In genomic region chr7:127870231-127870907, GRCh38 we compare ENCODE assay signal across 13 cellular contexts.
DNase-seq lines count a peak whose midpoint lies in the region; ATAC-seq and TF ChIP-seq lines count a peak whose summit lies in the region.
"Had no signal": no experiment of that assay in that cellular context is flagged by ENCODE, and none has a peak within 500 bp of the region (broad histone marks: within the 10 kb centered on the region; RNA-seq: fewer than 3 reads in every experiment).

No MANE protein-coding gene starts in this region.

- no peak overlapping the region for H3T11ph ChIP-seq in H9 (ENCODE audit: low read length)

- no peaks in the 10 kb centered on the region for H3K9me3 ChIP-seq in H9 (ENCODE audit: control insufficient read depth, low read depth, low read length)

- H3K79me1 ChIP-seq in H9 (ENCODE audit: insufficient read depth, low read depth, low read length, poor library complexity, severe bottlenecking) = no peaks in the 10 kb centered on the region

- no peak overlapping the region for H2BK5ac ChIP-seq in H9 (ENCODE audit: insufficient read length, low read length)

- DNase-seq in memory B cell (ENCODE audit: low spot score in 2 of 2) = no peak
- no peak for DNase-seq in glutamatergic neuron
- no peak for DNase-seq in chondrocyte (ENCODE audit: low spot score)
- DNase-seq in NCI-H226 = no peak
- no peak for DNase-seq in H9
- DNase-seq: Calu3; endodermal cell; NCI-H2227 treated with DMSO at 0.1 percent for 48 hours; stimulated activated naive CD4-positive, alpha-beta T cell treated with Interleukin-2 at 50 U/mL for 16 hours had no signal

- no peak overlapping the region for H4K8ac ChIP-seq in H9 (replicated peaks; ENCODE audit: insufficient read length, low read depth, low read length)

- no peak overlapping the region for H2BK15ac ChIP-seq in H9 (ENCODE audit: low read depth, low read length)

- H3K27me3 ChIP-seq in H9 (ENCODE audit: insufficient read depth, low read length) = no peaks in the 10 kb centered on the region

- H3K27me3 Mint-ChIP-seq in memory B cell (no peaks in the 10 kb centered on the region), glutamatergic neuron (ENCODE audit: unreplicated experiment) (peaks cover 5% of the 10 kb centered on the region), chondrocyte (ENCODE audit: low read depth) (no peaks in the 10 kb centered on the region), H9 (ENCODE audit: low read depth) (no peaks in the 10 kb centered on the region)
- H3K27me3 Mint-ChIP-seq: IgD-negative memory B cell had no signal

- no peak overlapping the region for H2BK120ac ChIP-seq in H9 (ENCODE audit: low read depth, low read length, poor library complexity, severe bottlenecking)

- WGBS in H9 (ENCODE audit: extremely low coverage, insufficient read length, low lambda C conversion rate) = no CpG with 5 or more reads among the region's 6 CpGs

- H4K20me1 ChIP-seq in H9 (ENCODE audit: control insufficient read depth, insufficient read depth, insufficient read length) = no peaks in the 10 kb centered on the region

- no peak overlapping the region for H2BK12ac ChIP-seq in H9 (ENCODE audit: insufficient read length, low read depth, low read length)

- no peak overlapping the region for H3K4me2 ChIP-seq in H9 (ENCODE audit: insufficient read depth, insufficient read length, low read length)

- ATAC-seq in GM19035 (IDR thresholded peaks at IDR 0.05; ENCODE audit: unreplicated experiment) (peak; percentile 66), HG02642 (IDR thresholded peaks at IDR 0.05; ENCODE audit: poor library complexity, unreplicated experiment) (peak; percentile 67), HG03575 (IDR thresholded peaks at IDR 0.05; ENCODE audit: extremely low read depth, insufficient number of reproducible peaks, low FRiP score, unreplicated experiment) (peak; percentile 38), memory B cell (ENCODE audit: low read depth) (peak; percentile 74)

- H3K4me3 Mint-ChIP-seq in memory B cell (no peak overlapping the region), glutamatergic neuron (ENCODE audit: unreplicated experiment) (no peak overlapping the region), chondrocyte (ENCODE audit: unreplicated experiment) (no peak overlapping the region), H9 (no peak overlapping the region)
- H3K4me3 Mint-ChIP-seq: endodermal cell, IgD-negative memory B cell had no signal

- no peak overlapping the region for H4K5ac ChIP-seq in H9 (ENCODE audit: insufficient read length, low read depth, low read length)

- no peak overlapping the region for H3K18ac ChIP-seq in H9 (ENCODE audit: insufficient read length, low read depth, low read length)

- H3K14ac ChIP-seq in H9 (ENCODE audit: insufficient read depth, low read length) = no peak overlapping the region

- no peaks in the 10 kb centered on the region for H3K79me2 ChIP-seq in H9 (ENCODE audit: insufficient read depth, low read length)

- H3K4me1 ChIP-seq in H9 (ENCODE audit: insufficient read depth, low read length) = 0 out of 2 replicates have a peak, but pooled peaks cover 6% of the 10 kb centered on the region

- H2BK20ac ChIP-seq in H9 (ENCODE audit: low read depth, low read length, poor library complexity, severe bottlenecking) = no peak overlapping the region

- H3K4me1 Mint-ChIP-seq in memory B cell (peaks cover 16% of the 10 kb centered on the region), glutamatergic neuron (ENCODE audit: low read depth, unreplicated experiment) (peaks cover 31% of the 10 kb centered on the region), chondrocyte (ENCODE audit: low read depth) (peaks cover 19% of the 10 kb centered on the region), H9 (peaks cover 22 to 27% of the 10 kb centered on the region in 2 experiments)

- no peak overlapping the region for H4K91ac ChIP-seq in H9 (ENCODE audit: insufficient read length, low read depth, low read length)

- TF ChIP-seq CTCF in glutamatergic neuron (IDR thresholded peaks at IDR 0.05; ENCODE audit: partially characterized antibody, unreplicated experiment) (no peak), chondrocyte (IDR thresholded peaks at IDR 0.05) (no peak), H9 (conservative IDR thresholded peaks at IDR 0.05) (no peak)

- H3K27ac ChIP-seq in H9 (ENCODE audit: insufficient read length, low read depth, low read length) = no peak overlapping the region

- no peak overlapping the region for H3K23ac ChIP-seq in H9 (ENCODE audit: insufficient read length, low read depth, low read length)

- peaks cover 4% of the 10 kb centered on the region for H3K9me3 Mint-ChIP-seq in memory B cell
- H3K9me3 Mint-ChIP-seq in glutamatergic neuron (ENCODE audit: unreplicated experiment) = peaks cover 4% of the 10 kb centered on the region
- H3K9me3 Mint-ChIP-seq in chondrocyte (ENCODE audit: low read depth) = no peaks in the 10 kb centered on the region
- H3K9me3 Mint-ChIP-seq in H9 = no peaks in the 10 kb centered on the region
- H3K9me3 Mint-ChIP-seq: endodermal cell, IgD-negative memory B cell had no signal

- H3K23me2 ChIP-seq in H9 (ENCODE audit: insufficient read length, low read depth, low read length, poor library complexity, severe bottlenecking) = no peaks in the 10 kb centered on the region

- H2AK5ac ChIP-seq in H9 (ENCODE audit: insufficient read length, low read length) = no peak overlapping the region

- H3K9ac ChIP-seq in H9 (ENCODE audit: extremely low read depth, insufficient read length, low read length) = no peak overlapping the region

- H2AFZ ChIP-seq in H9 (ENCODE audit: low read length) = no peak overlapping the region

- H3K36me3 Mint-ChIP-seq in memory B cell (peaks cover 25% of the 10 kb centered on the region), glutamatergic neuron (ENCODE audit: unreplicated experiment) (no peaks in the 10 kb centered on the region), chondrocyte (ENCODE audit: low read depth) (no peaks in the 10 kb centered on the region), H9 (ENCODE audit: insufficient read depth in 1 of 3, low read depth in 3 of 3) (no peaks in the 10 kb centered on the region; a peak in 1 of 7 replicates)

- H3K56ac ChIP-seq in H9 (ENCODE audit: insufficient read length, low read depth, low read length) = no peak overlapping the region

- H3K27ac Mint-ChIP-seq in memory B cell (no peak overlapping the region), glutamatergic neuron (ENCODE audit: unreplicated experiment) (no peak overlapping the region), chondrocyte (ENCODE audit: unreplicated experiment) (no peak overlapping the region), H9 (no peak overlapping the region)
- H3K27ac Mint-ChIP-seq: endodermal cell had no signal

- no peak overlapping the region for H3K4ac ChIP-seq in H9 (ENCODE audit: low read depth, low read length)
